ENCODE assay signal across 1 cellular context in the genomic region with DNA sequence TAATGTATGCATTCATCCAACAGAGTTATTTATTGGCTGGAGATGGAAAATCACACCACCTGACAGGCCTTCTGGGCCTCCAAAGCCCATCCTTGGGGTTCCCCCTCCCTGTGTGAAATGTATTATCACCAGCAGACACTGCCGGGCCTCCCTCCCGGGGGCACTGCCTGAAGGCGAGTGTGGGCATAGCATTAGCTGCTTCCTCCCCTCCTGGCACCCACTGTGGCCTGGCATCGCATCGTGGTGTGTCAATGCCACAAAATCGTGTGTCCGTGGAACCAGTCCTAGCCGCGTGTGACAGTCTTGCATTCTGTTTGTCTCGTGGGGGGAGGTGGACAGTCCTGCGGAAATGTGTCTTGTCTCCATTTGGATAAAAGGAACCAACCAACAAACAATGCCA.
TF ChIP-seq lines count a peak whose summit lies in the region.

No MANE protein-coding gene starts in this region.

TF ChIP-seq in K562, 482 proteins besides CTCF, POLR2A, EP300 and RAD21:
- 0 out of 2 replicates have a peak, but pooled peaks have one; percentile 37 for TF ChIP-seq POLR2G (IDR thresholded peaks at IDR 0.05; ENCODE audit: low read depth, low read length)
- TF ChIP-seq BCLAF1 (IDR thresholded peaks at IDR 0.05; ENCODE audit: borderline replicate concordance in 1 of 2, control insufficient read depth in 1 of 2, low read depth in 2 of 2, low read length in 1 of 2), result no peak
TF ChIP-seq in K562: peak in this region for 1.
